In the genomic region with DNA sequence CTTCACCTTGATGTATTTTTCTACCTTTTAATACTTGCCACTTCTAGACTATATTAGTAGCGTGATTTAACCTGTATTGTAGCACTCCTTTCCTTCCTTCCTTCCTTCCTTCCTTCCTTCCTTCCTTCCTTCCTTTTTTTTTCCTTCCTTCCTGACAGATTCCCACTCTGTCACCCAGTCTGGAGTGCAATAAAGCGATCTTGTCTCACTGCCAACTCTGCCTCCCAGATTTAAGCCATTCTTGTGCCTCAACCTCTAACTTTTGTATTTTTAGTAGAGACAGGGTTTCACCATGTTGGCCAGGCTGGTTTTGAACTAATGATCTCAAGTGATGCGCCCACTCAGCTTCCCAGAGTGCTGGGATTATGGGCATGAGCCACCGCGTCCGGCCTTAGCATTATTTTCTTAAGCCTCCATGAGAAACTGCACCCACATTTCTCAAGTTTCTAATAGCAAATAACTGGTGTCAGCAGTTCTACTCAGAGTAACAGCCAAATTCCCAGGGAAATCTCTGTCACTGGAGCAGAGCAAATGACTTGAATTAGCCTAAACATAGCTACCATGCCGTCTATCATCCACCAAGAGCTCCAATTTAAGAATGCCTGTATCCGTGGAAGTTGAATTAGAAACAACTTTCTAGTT, we compare ENCODE assay signal across 26 cellular contexts.
"Had no signal": no experiment of that assay in that cellular context is flagged by ENCODE, and none has a peak within 500 bp of the region (broad histone marks: within the 10 kb centered on the region; RNA-seq: fewer than 3 reads in every experiment).

No MANE protein-coding gene starts in this region.

- H3K9me3 ChIP-seq: left lung, ovary, psoas muscle, right atrium auricular region, suprapubic skin, thoracic aorta, tibial artery, upper lobe of right lung had no signal

- H3K4me1 ChIP-seq: left lung, psoas muscle, right atrium auricular region, spleen, suprapubic skin, tibial artery, upper lobe of right lung had no signal

- H3K9me3 Mint-ChIP-seq: mesothelial cell of epicardium had no signal

- H3K27ac ChIP-seq: left lung, ovary, psoas muscle, right atrium auricular region, skin epidermis, spleen, suprapubic skin, thoracic aorta, tibial artery, upper lobe of right lung had no signal

- H3K4me1 Mint-ChIP-seq: mesothelial cell of epicardium; naive B cell; natural killer cell; stimulated activated effector memory CD8-positive, alpha-beta T cell treated with anti-CD3 and anti-CD28 coated beads, Interleukin-12 subunit alpha, Interleukin-12 subunit beta, amount 100 ng/mL, for 72 hours had no signal

- H3K4me3 ChIP-seq: left lung, lung, ovary, psoas muscle, right atrium auricular region, skin epidermis, spleen, suprapubic skin, thoracic aorta, tibial artery, upper lobe of right lung had no signal

- H3K4me3 Mint-ChIP-seq: mesothelial cell of epicardium; natural killer cell; stimulated activated effector memory CD8-positive, alpha-beta T cell treated with anti-CD3 and anti-CD28 coated beads, Interleukin-12 subunit alpha, Interleukin-12 subunit beta, amount 100 ng/mL, for 72 hours; stimulated activated naive CD8-positive, alpha-beta T cell treated with anti-CD3 and anti-CD28 coated beads, Interleukin-15, Interleukin-2, amounts not matched to agents 100 ng/mL and 50 ng/mL, for 24 hours had no signal

- H3K36me3 Mint-ChIP-seq: mesothelial cell of epicardium; naive B cell; natural killer cell; stimulated activated effector memory CD8-positive, alpha-beta T cell treated with anti-CD3 and anti-CD28 coated beads, Interleukin-12 subunit alpha, Interleukin-12 subunit beta, amount 100 ng/mL, for 72 hours had no signal

- H3K36me3 ChIP-seq: left lung, ovary, right atrium auricular region, spleen, suprapubic skin, thoracic aorta, tibial artery, upper lobe of right lung had no signal

- H3K27me3 Mint-ChIP-seq: naive B cell; stimulated activated naive CD8-positive, alpha-beta T cell treated with anti-CD3 and anti-CD28 coated beads, Interleukin-15, Interleukin-2, amounts not matched to agents 100 ng/mL and 50 ng/mL, for 24 hours had no signal

- ATAC-seq: left cardiac atrium; left lung; natural killer cell; psoas muscle; sciatic nerve; stimulated activated effector memory CD8-positive, alpha-beta T cell treated with anti-CD3 and anti-CD28 coated beads, Interleukin-12 subunit alpha, Interleukin-12 subunit beta, amount 100 ng/mL, for 72 hours; upper lobe of right lung had no signal

- H3K27me3 ChIP-seq: left lung, ovary, right atrium auricular region, spleen, suprapubic skin, tibial artery, upper lobe of right lung had no signal

- H3K27ac Mint-ChIP-seq: mesothelial cell of epicardium; naive B cell; natural killer cell; stimulated activated effector memory CD8-positive, alpha-beta T cell treated with anti-CD3 and anti-CD28 coated beads, Interleukin-12 subunit alpha, Interleukin-12 subunit beta, amount 100 ng/mL, for 72 hours; stimulated activated naive CD8-positive, alpha-beta T cell treated with anti-CD3 and anti-CD28 coated beads, Interleukin-15, Interleukin-2, amounts not matched to agents 100 ng/mL and 50 ng/mL, for 24 hours had no signal

- DNase-seq: head of caudate nucleus; hippocampal formation; kidney glomerular epithelial cell; left cardiac atrium; left lung; mesendoderm; naive B cell; natural killer cell; ovary; posterior cingulate gyrus; psoas muscle; spleen; stimulated activated CD4-positive, alpha-beta T cell treated with anti-CD3 and anti-CD28 coated beads, Interleukin-4, amount 100 ng/mL, for 24 hours; stimulated activated naive CD4-positive, alpha-beta T cell; tibial artery; trophoblast cell; upper lobe of right lung had no signal
